In genomic region chr10:110007701-110008517, GRCh38 we compare ENCODE assay signal across 8 cellular contexts.
DNase-seq lines count a peak whose midpoint lies in the region; ATAC-seq and TF ChIP-seq lines count a peak whose summit lies in the region.

ADD3 (plus strand) TSS chr10:110007984; CDS start chr10:110100654, 92,670 bp downstream.

- H3K27ac ChIP-seq in cingulate gyrus (ENCODE audit: low read depth, low read length), result peak within 1 kb of the TSS; percentile 89
- peak within 1 kb of the TSS; percentile 94 for H3K27ac ChIP-seq in layer of hippocampus (ENCODE audit: low read depth, low read length)

- in situ Hi-C loops in GM18951 (cut with MboI; ENCODE audit: low sequenced_read_pairs, unreplicated experiment), result no loop called here

- no peaks in the 10 kb centered on the region for H3K27me3 ChIP-seq in layer of hippocampus (ENCODE audit: control insufficient read depth, insufficient read depth, low read length)

- peak; percentile 65 for TF ChIP-seq POLR2A in GM18951 (IDR thresholded peaks at IDR 0.05; ENCODE audit: extremely low read depth, insufficient read depth, insufficient read length)

- peak; percentile 89 for DNase-seq in AG10803 (ENCODE audit: low read depth)
- peak; percentile 80 for DNase-seq in NCI-H510A (lab: John Stamatoyannopoulos, UW)
- peak; percentile 90 for DNase-seq in activated CD4-positive, alpha-beta T cell treated with anti-CD3 and anti-CD28 coated beads for 48 hours
- DNase-seq in stimulated activated CD4-positive, alpha-beta T cell treated with anti-CD3 and anti-CD28 coated beads, Interleukin-1b, Interleukin-23, amount 100 ng/mL, for 4 hours (ENCODE audit: low read depth in 2 of 2), result peak; percentile 89 to 92

- ATAC-seq in HG03175 (IDR thresholded peaks at IDR 0.05; ENCODE audit: unreplicated experiment), result peak; percentile 61

- H3K4me3 ChIP-seq in AG10803 (ENCODE audit: low read length), result peak within 1 kb of the TSS; percentile 86

- TF ChIP-seq CTCF in AG10803 (conservative IDR thresholded peaks at IDR 0.05; ENCODE audit: low read length), result no peak

Comparison
In these comparisons a context has a peak if more than half of its experiments do, and no peak if none do; other contexts are left out.
1. Peak in every context shown above with its lines: DNase-seq, ATAC-seq, H3K4me3 ChIP-seq and H3K27ac ChIP-seq.